Comparison of ENCODE assay signal across 8 cellular contexts in the genomic region with DNA sequence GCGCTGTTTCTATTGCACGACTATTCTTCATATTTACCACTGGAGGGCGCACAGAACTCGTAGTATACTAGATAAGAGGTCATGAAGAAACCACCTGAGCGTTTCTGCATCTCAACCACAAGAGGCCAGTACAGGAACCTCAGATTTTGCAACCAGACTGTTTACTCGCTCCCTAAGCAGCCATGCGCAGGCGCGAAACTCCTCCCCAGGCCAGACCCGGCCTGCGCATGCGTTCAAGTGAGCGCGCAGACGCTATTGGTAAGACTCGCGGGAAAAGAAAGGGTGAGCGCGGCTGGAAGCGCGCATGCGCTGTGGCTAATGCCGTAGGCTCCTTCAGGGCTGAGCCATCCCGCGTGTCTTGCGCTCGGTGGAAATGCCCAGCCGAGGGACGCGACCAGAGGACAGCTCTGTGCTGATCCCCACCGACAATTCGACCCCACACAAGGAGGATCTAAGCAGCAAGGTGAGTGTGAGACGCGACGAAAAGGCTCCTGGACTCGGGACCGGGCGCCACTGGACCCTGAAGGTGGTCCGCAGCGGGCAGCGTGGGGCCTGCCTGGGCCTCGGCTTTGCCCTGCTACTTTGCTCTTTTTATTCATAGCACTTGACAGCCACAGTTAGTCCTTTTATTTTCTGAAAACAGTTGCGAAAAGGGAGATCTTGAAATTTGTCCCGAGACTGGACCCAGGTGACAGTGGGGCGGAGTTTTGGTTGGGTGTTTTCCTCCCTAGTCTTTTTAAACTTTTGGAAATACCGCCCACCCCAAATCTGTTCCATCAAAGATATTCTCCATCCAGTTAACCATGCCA. TPM values are rescaled to one million over a fixed set of nuclear protein-coding genes. Genes with fewer than 3 reads are reported as not detected.
DNase-seq lines count a peak whose midpoint lies in the region; ATAC-seq, FAIRE-seq and TF ChIP-seq lines count a peak whose summit lies in the region.

ASNSD1 (plus strand) TSS at position 312 of the 809 bp plus-strand sequence. CDS start 4,674 bp downstream, outside the sequence.

- TF ChIP-seq POLR2A in GM12891 (IDR thresholded peaks at IDR 0.05; ENCODE audit: low read depth, low read length), result peak; percentile 98

- FAIRE-seq in GM12891 (lab: Jason Lieb, UNC), result peak; percentile 100

- DNase-seq in GM12891 (ENCODE audit: insufficient read length, low spot score), result peak; percentile 68
- DNase-seq in NCI-H1436 (lab: John Stamatoyannopoulos, UW), result peak; percentile 99
- DNase-seq in T follicular helper cell (ENCODE audit: low read depth), result peak; percentile 99
- peak; percentile 100 for DNase-seq in amniotic epithelial cell (ENCODE audit: low read depth)
- peak; percentile 98 to 99 for DNase-seq in heart right ventricle
- DNase-seq in posterior cingulate gyrus, result peak; percentile 88 to 99 (median 93)
- peak; percentile 100 for DNase-seq in upper lobe of right lung

- H3K4me3 ChIP-seq in heart right ventricle (peak within 1 kb of the TSS; percentile 56 to 95 (median 78)), upper lobe of right lung (peak within 1 kb of the TSS; percentile 87)

- ATAC-seq in HG02840 (IDR thresholded peaks at IDR 0.05; ENCODE audit: low FRiP score, unreplicated experiment) (peak; percentile 96), heart right ventricle (peak; percentile 95 to 98 (median 98)), upper lobe of right lung (peak; percentile 97)

- 0% methylated on average over 46 of the region's 46 CpGs for WGBS in heart right ventricle, 2 donors

- H3K27me3 ChIP-seq in heart right ventricle (no peaks in the 10 kb centered on the region), upper lobe of right lung (no peaks in the 10 kb centered on the region)

- H3K9me3 ChIP-seq in heart right ventricle, result no peaks in the 10 kb centered on the region
- no peaks in the 10 kb centered on the region for H3K9me3 ChIP-seq in upper lobe of right lung

- TF ChIP-seq CTCF in heart right ventricle (IDR thresholded peaks at IDR 0.05) (peak; percentile 93 to 100 (median 96)), upper lobe of right lung (IDR thresholded peaks at IDR 0.05) (peak; percentile 92)

- intact Hi-C loops in heart right ventricle (cut with DNase I) (loop anchor here in 9 of 10 donors (1.0 to 5.0 kb wide), 5 partner anchors 13 to 101 kb away; partner anchors contain the start of genes ANKAR (in 2 of the 9) and OSGEPL1 (in 2 of the 9)), posterior cingulate gyrus (cut with DNase I) (loop anchor here (1.0 to 5.0 kb wide), 4 partner anchors 13 to 409 kb away; partner anchors contain the start of genes ANKAR and OSGEPL1), upper lobe of right lung (cut with DNase I) (no loop called here)

- H3K27ac ChIP-seq in heart right ventricle, result peak within 1 kb of the TSS in 9 of 10 donors; percentile 78 to 94 (median 86)
- peak within 1 kb of the TSS; percentile 87 for H3K27ac ChIP-seq in upper lobe of right lung

- peaks cover 0 to 29% (median 0%) of the 10 kb centered on the region in 9 donors for H3K36me3 ChIP-seq in heart right ventricle
- H3K36me3 ChIP-seq in upper lobe of right lung, result peaks cover 17% of the 10 kb centered on the region

- H3K4me1 ChIP-seq in heart right ventricle, result peaks cover 0 to 55% (median 31%) of the 10 kb centered on the region in 9 donors
- H3K4me1 ChIP-seq in upper lobe of right lung, result peaks cover 26% of the 10 kb centered on the region

TF ChIP-seq in GM12891, 5 proteins besides CTCF, POLR2A, EP300 and RAD21:
- no peak for TF ChIP-seq PAX5 (IDR thresholded peaks at IDR 0.05; ENCODE audit: insufficient read depth, low read length, severe bottlenecking)
- peak; percentile 97 for TF ChIP-seq POLR2AphosphoS5 (IDR thresholded peaks at IDR 0.05; ENCODE audit: low read depth, low read length)
- peak; percentile 91 for TF ChIP-seq TAF1 (IDR thresholded peaks at IDR 0.05; ENCODE audit: low read depth, low read length)
- TF ChIP-seq POU2F2 (IDR thresholded peaks at IDR 0.05; ENCODE audit: low read depth, low read length), result peak; percentile 70

RNA-seq across cellular contexts. Expression of gene ASNSD1, which starts in this region (rescaled TPM):
- 34.6 TPM for polyA plus RNA-seq in GM12891 (2012; ENCODE audit: low read depth, missing spikeins)
- 10 to 100 TPM; 25.9 to 46.7 (median 30.8) TPM for total RNA-seq in heart right ventricle
- 10 to 100 TPM; 29.3 to 32.1 TPM for polyA plus RNA-seq in heart right ventricle
- 32.3 TPM for total RNA-seq in upper lobe of right lung

Comparison
In these comparisons a context has a peak if more than half of its experiments do, and no peak if none do; other contexts are left out.
1. Peak in every context shown above with its lines: DNase-seq, ATAC-seq, H3K4me3 ChIP-seq and H3K27ac ChIP-seq.